In genomic region chr12:96347130-96347699, GRCh38 we compare ENCODE assay signal across 8 cellular contexts. TPM values are rescaled to one million over a fixed set of nuclear protein-coding genes. Genes with fewer than 3 reads are reported as not detected.
DNase-seq lines count a peak whose midpoint lies in the region; ATAC-seq, FAIRE-seq and TF ChIP-seq lines count a peak whose summit lies in the region.

No MANE protein-coding gene starts in this region.

- no peaks in the 10 kb centered on the region for H3K27me3 ChIP-seq in HL-60 (ENCODE audit: insufficient read depth, poor library complexity, severe bottlenecking)
- H3K27me3 ChIP-seq in left ventricle myocardium inferior (ENCODE audit: low read depth): no peaks in the 10 kb centered on the region
- no peaks in the 10 kb centered on the region for H3K27me3 ChIP-seq in small intestine (ENCODE audit: control insufficient read depth in 2 of 2, insufficient read depth in 2 of 2, low read length in 2 of 2)

- H3K4me3 Mint-ChIP-seq in activated CD8-positive, alpha-beta T cell treated with anti-CD3 and anti-CD28 coated beads, Interleukin-2, amount 10 ng/mL, durations not matched to agents 7 days and 5 days: peak overlapping the region; percentile 55

- H3K4me1 ChIP-seq in left ventricle myocardium inferior: peaks cover 46% of the 10 kb centered on the region
- H3K4me1 ChIP-seq in small intestine (ENCODE audit: control insufficient read depth in 2 of 2, insufficient read depth in 1 of 2, low read depth in 1 of 2, low read length in 1 of 2): peaks cover 0 to 2% of the 10 kb centered on the region in 2 donors

- H3K36me3 ChIP-seq in left ventricle myocardium inferior: peaks cover 8% of the 10 kb centered on the region
- H3K36me3 ChIP-seq in small intestine (ENCODE audit: control insufficient read depth in 2 of 2, insufficient read depth in 2 of 2, low read length in 2 of 2): peaks cover 0 to 3% of the 10 kb centered on the region in 2 donors

- peaks cover 38% of the 10 kb centered on the region for H3K36me3 Mint-ChIP-seq in activated CD8-positive, alpha-beta T cell treated with anti-CD3 and anti-CD28 coated beads, Interleukin-2, amount 10 ng/mL, durations not matched to agents 7 days and 5 days (ENCODE audit: low read depth)

- intact Hi-C loops in left ventricle myocardium inferior (cut with micrococcal nuclease): no loop called here

- DNase-seq in HL-60 (ENCODE audit: low read depth in 1 of 2, low spot score in 1 of 2) (peak in 1 of 2 experiments; percentile 7), left ventricle myocardium inferior (no peak), small intestine (peak; percentile 48), COLO668 (lab: John Stamatoyannopoulos, UW; ENCODE audit: unreplicated experiment) (no peak), SHP77 treated with DMSO at 0.1 percent for 48 hours (lab: John Stamatoyannopoulos, UW) (no peak), GM10266 (ENCODE audit: extremely low spot score) (no peak)
- no peak for DNase-seq in activated CD8-positive, alpha-beta T cell treated with anti-CD3 and anti-CD28 coated beads, Interleukin-2, amount 10 ng/mL, durations not matched to agents 7 days and 5 days

- H3K4me1 Mint-ChIP-seq in activated CD8-positive, alpha-beta T cell treated with anti-CD3 and anti-CD28 coated beads, Interleukin-2, amount 10 ng/mL, durations not matched to agents 7 days and 5 days (ENCODE audit: low read depth): peaks cover 69% of the 10 kb centered on the region

- H3K27ac Mint-ChIP-seq in activated CD8-positive, alpha-beta T cell treated with anti-CD3 and anti-CD28 coated beads, Interleukin-2, amount 10 ng/mL, durations not matched to agents 7 days and 5 days: peak overlapping the region; percentile 57

- H3K9me3 ChIP-seq in left ventricle myocardium inferior (replicated peaks) (peaks cover 32% of the 10 kb centered on the region), small intestine (ENCODE audit: control insufficient read depth, low read depth) (no peaks in the 10 kb centered on the region)

- H3K4me3 ChIP-seq in HL-60 (replicated peaks; ENCODE audit: insufficient read depth, low read length): no peak overlapping the region
- H3K4me3 ChIP-seq in left ventricle myocardium inferior: peak overlapping the region; percentile 48
- peak overlapping the region in 1 of 2 donors; percentile 36 for H3K4me3 ChIP-seq in small intestine (ENCODE audit: low read depth in 1 of 2, low read length in 2 of 2)

- POLR2A ChIA-PET in activated CD8-positive, alpha-beta T cell treated with anti-CD3 and anti-CD28 coated beads, Interleukin-2, amount 10 ng/mL, durations not matched to agents 7 days and 5 days (lab: Charles Lee): interaction anchor here (0.7 to 1.3 kb wide), 2 partner anchors 41 to 52 kb away, joined by 3 read pairs; no protein-coding TSS in a partner anchor

- H3K27ac ChIP-seq in HL-60 (replicated peaks) (peak overlapping the region; percentile 18; the same call in 1 of the 2 replicates), left ventricle myocardium inferior (replicated peaks) (peak overlapping the region; percentile 71), small intestine (ENCODE audit: low read depth in 1 of 2, low read length in 1 of 2) (peak overlapping the region; percentile 14 to 37)

- ATAC-seq in activated CD8-positive, alpha-beta T cell treated with anti-CD3 and anti-CD28 coated beads, Interleukin-2, amount 10 ng/mL, durations not matched to agents 7 days and 5 days: no peak
- ATAC-seq in HG03571 (IDR thresholded peaks at IDR 0.05; ENCODE audit: unreplicated experiment): no peak

- H3K27me3 Mint-ChIP-seq in activated CD8-positive, alpha-beta T cell treated with anti-CD3 and anti-CD28 coated beads, Interleukin-2, amount 10 ng/mL, durations not matched to agents 7 days and 5 days (ENCODE audit: low read depth): no peaks in the 10 kb centered on the region

- TF ChIP-seq CTCF in HL-60 (IDR thresholded peaks at IDR 0.05; ENCODE audit: insufficient read depth, low read length): no peak
- no peak for TF ChIP-seq CTCF in left ventricle myocardium inferior (IDR thresholded peaks at IDR 0.05; ENCODE audit: borderline replicate concordance)
- TF ChIP-seq CTCF in GM10266 (IDR thresholded peaks at IDR 0.05; ENCODE audit: control insufficient read depth, insufficient read depth, low read depth, missing control alignments): no peak

- WGBS in small intestine, 3 donors: 15 to 30% (median 18%) methylated on average over 4 to 5 of the region's 5 CpGs

- CTCF ChIA-PET in activated CD8-positive, alpha-beta T cell treated with anti-CD3 and anti-CD28 coated beads, Interleukin-2, amount 10 ng/mL, durations not matched to agents 7 days and 5 days (lab: Charles Lee): interaction anchor here (0.9 to 2.2 kb wide), 7 partner anchors 11 to 170 kb away, joined by 3 to 15 read pairs (median 4); no protein-coding TSS in a partner anchor

- H3K9me3 Mint-ChIP-seq in activated CD8-positive, alpha-beta T cell treated with anti-CD3 and anti-CD28 coated beads, Interleukin-2, amount 10 ng/mL, durations not matched to agents 7 days and 5 days (ENCODE audit: insufficient read depth): peaks cover 23% of the 10 kb centered on the region

- no peak for FAIRE-seq in small intestine (lab: Jason Lieb, UNC)

RNA-seq across cellular contexts. Expression of gene CDK17, which starts 53.0 kb away (rescaled TPM):
- 10 to 100 TPM; 38.2 to 39.5 TPM for total RNA-seq in activated CD8-positive, alpha-beta T cell treated with anti-CD3 and anti-CD28 coated beads, Interleukin-2, amount 10 ng/mL, durations not matched to agents 7 days and 5 days
- total RNA-seq in left ventricle myocardium inferior: 15.9 TPM
- 1 to 10 TPM; 7.6 to 8.5 (median 8.3) TPM for polyA plus RNA-seq in small intestine

Comparison
In these comparisons a context has a peak if more than half of its experiments do, and no peak if none do; other contexts are left out.
1. H3K27ac ChIP-seq: peak in every context shown above with its lines; median percentile 71 in left ventricle myocardium inferior; 26 in small intestine; 18 in HL-60.